Comparison of ENCODE assay signal across 18 cellular contexts in the genomic region with DNA sequence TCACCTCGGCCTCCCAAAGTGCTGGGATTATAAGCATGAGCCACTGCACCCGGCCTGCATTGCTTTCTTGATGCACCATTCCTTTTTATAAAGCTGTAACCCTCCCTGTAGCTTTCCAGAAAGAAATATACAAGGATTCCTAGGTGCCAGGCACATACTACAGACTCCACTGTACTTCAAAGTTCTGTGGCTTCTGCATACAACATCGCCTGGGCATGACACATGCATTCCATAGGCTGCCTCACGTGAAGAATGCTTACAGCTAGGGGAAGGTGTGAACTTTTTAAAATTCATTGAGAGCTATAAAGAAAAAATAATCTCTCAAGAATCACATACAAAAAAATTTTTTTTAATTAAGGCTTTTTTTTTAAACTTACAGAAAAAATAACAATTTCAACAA. TPM values are rescaled to one million over a fixed set of nuclear protein-coding genes. Genes with fewer than 3 reads are reported as not detected.
DNase-seq lines count a peak whose midpoint lies in the region; ATAC-seq, FAIRE-seq and TF ChIP-seq lines count a peak whose summit lies in the region.
"Had no signal": no experiment of that assay in that cellular context is flagged by ENCODE, and none has a peak within 500 bp of the region (broad histone marks: within the 10 kb centered on the region; RNA-seq: fewer than 3 reads in every experiment).

No MANE protein-coding gene starts in this region.

- H3K9ac ChIP-seq in OCI-LY1 (ENCODE audit: low read length) = no peak overlapping the region

- peaks cover 4% of the 10 kb centered on the region; the same call in 1 of the 2 replicates for H3K36me3 ChIP-seq in OCI-LY1 (ENCODE audit: insufficient read depth, low read length)
- H3K36me3 ChIP-seq in bronchial epithelial cell (ENCODE audit: control insufficient read depth, insufficient read depth, low read length) = no peaks in the 10 kb centered on the region
- H3K36me3 ChIP-seq: SJCRH30 had no signal

- ATAC-seq in HG03196 (IDR thresholded peaks at IDR 0.05; ENCODE audit: unreplicated experiment) = no peak

- H3F3A ChIP-seq in OCI-LY1 (ENCODE audit: insufficient read depth, low read length) = no peaks in the 10 kb centered on the region

- CTCF ChIA-PET in activated CD4-positive, alpha-beta memory T cell treated with anti-CD3 and anti-CD28 coated beads for 36 hours (lab: Charles Lee) = interaction anchor here (1.5 kb wide), 1 partner anchor 50 kb away, joined by 5 read pairs; the partner anchor contains the start of gene TRAM2

- H3K9me3 Mint-ChIP-seq in osteocyte (ENCODE audit: unreplicated experiment) = no peaks in the 10 kb centered on the region
- no peaks in the 10 kb centered on the region for H3K9me3 Mint-ChIP-seq in activated CD4-positive, alpha-beta memory T cell treated with anti-CD3 and anti-CD28 coated beads for 36 hours
- H3K9me3 Mint-ChIP-seq: CD4-positive, alpha-beta T cell; IgD-negative memory B cell had no signal

- DNase-seq in HCEC 1CT (peak; percentile 54), bronchial epithelial cell (ENCODE audit: low read depth) (peak; percentile 44), osteocyte (ENCODE audit: extremely low spot score, unreplicated experiment) (no peak), NCI-H2171 treated with DMSO at 0.1 percent for 48 hours (lab: John Stamatoyannopoulos, UW) (no peak)
- DNase-seq in activated CD4-positive, alpha-beta memory T cell treated with anti-CD3 and anti-CD28 coated beads for 36 hours = no peak
- DNase-seq: ACHN; CD4-positive, alpha-beta T cell; DMS79; NCI-H1092; NCI-H1694 treated with DMSO at 0.1 percent for 48 hours; RPMI8226; SJCRH30; SW 1271 had no signal

- H3K27ac ChIP-seq in OCI-LY1 (ENCODE audit: low read depth, low read length, poor library complexity, severe bottlenecking) = peak overlapping the region; percentile 89
- H3K27ac ChIP-seq: SJCRH30 had no signal

- H3K4me1 Mint-ChIP-seq in osteocyte (ENCODE audit: unreplicated experiment) = peaks cover 73% of the 10 kb centered on the region
- peaks cover 7% of the 10 kb centered on the region for H3K4me1 Mint-ChIP-seq in activated CD4-positive, alpha-beta memory T cell treated with anti-CD3 and anti-CD28 coated beads for 36 hours (ENCODE audit: low read depth)

- POLR2A ChIA-PET in activated CD4-positive, alpha-beta memory T cell treated with anti-CD3 and anti-CD28 coated beads for 36 hours (lab: Charles Lee) = no interaction called here

- H4K20me1 ChIP-seq in OCI-LY1 (ENCODE audit: insufficient read depth, low read length) = no peaks in the 10 kb centered on the region

- TF ChIP-seq CTCF in OCI-LY1 (IDR thresholded peaks at IDR 0.05; ENCODE audit: low read length) (no peak), bronchial epithelial cell (IDR thresholded peaks at IDR 0.05; ENCODE audit: insufficient read depth, low read length, severe bottlenecking) (no peak), osteocyte (IDR thresholded peaks at IDR 0.05) (no peak)

- H3K4me1 ChIP-seq in OCI-LY1 (ENCODE audit: insufficient read depth, low read length, severe bottlenecking) = peaks cover 95% of the 10 kb centered on the region

- no peaks in the 10 kb centered on the region for H3K9me2 ChIP-seq in OCI-LY1 (ENCODE audit: low read depth, low read length)

- H3K27me3 Mint-ChIP-seq in osteocyte (ENCODE audit: unreplicated experiment) = no peaks in the 10 kb centered on the region
- H3K27me3 Mint-ChIP-seq in activated CD4-positive, alpha-beta memory T cell treated with anti-CD3 and anti-CD28 coated beads for 36 hours = no peaks in the 10 kb centered on the region
- H3K27me3 Mint-ChIP-seq: B cell; CD4-positive, alpha-beta T cell; IgD-negative memory B cell had no signal

- no peaks in the 10 kb centered on the region for H3K9me3 ChIP-seq in OCI-LY1 (ENCODE audit: low read length)
- H3K9me3 ChIP-seq: SJCRH30 had no signal

- H3K27me3 ChIP-seq in OCI-LY1 (ENCODE audit: insufficient read depth, low read length) = no peaks in the 10 kb centered on the region
- no peaks in the 10 kb centered on the region for H3K27me3 ChIP-seq in bronchial epithelial cell (ENCODE audit: control insufficient read depth, insufficient read depth, low read length)
- H3K27me3 ChIP-seq: SJCRH30 had no signal

- H3K27ac Mint-ChIP-seq in osteocyte (ENCODE audit: unreplicated experiment) = peak overlapping the region; percentile 38
- no peak overlapping the region for H3K27ac Mint-ChIP-seq in activated CD4-positive, alpha-beta memory T cell treated with anti-CD3 and anti-CD28 coated beads for 36 hours
- H3K27ac Mint-ChIP-seq: B cell; CD4-positive, alpha-beta T cell; IgD-negative memory B cell had no signal

- H2AFZ ChIP-seq in OCI-LY1 (ENCODE audit: low read length) = no peak overlapping the region

- H3K4me3 ChIP-seq in OCI-LY1 (ENCODE audit: low read depth, low read length, poor library complexity, severe bottlenecking) (no peak overlapping the region), bronchial epithelial cell (ENCODE audit: low read depth, low read length) (no peak overlapping the region)
- H3K4me3 ChIP-seq: SJCRH30 had no signal

- no peak for FAIRE-seq in bronchial epithelial cell (lab: Jason Lieb, UNC)
- FAIRE-seq: H1 had no signal

- H3K79me2 ChIP-seq in OCI-LY1 (ENCODE audit: insufficient read depth, low read length) = no peaks in the 10 kb centered on the region; the same call in 1 of the 2 replicates

- intact Hi-C loops in activated CD4-positive, alpha-beta memory T cell treated with anti-CD3 and anti-CD28 coated beads for 36 hours (cut with micrococcal nuclease) = no loop called here

- H3K4me2 ChIP-seq in OCI-LY1 (ENCODE audit: low read length) = no peak overlapping the region

- peaks cover 29% of the 10 kb centered on the region for H3K36me3 Mint-ChIP-seq in osteocyte (ENCODE audit: unreplicated experiment)
- no peaks in the 10 kb centered on the region for H3K36me3 Mint-ChIP-seq in activated CD4-positive, alpha-beta memory T cell treated with anti-CD3 and anti-CD28 coated beads for 36 hours

- H3K4me3 Mint-ChIP-seq in osteocyte (ENCODE audit: unreplicated experiment) = no peak overlapping the region
- no peak overlapping the region for H3K4me3 Mint-ChIP-seq in activated CD4-positive, alpha-beta memory T cell treated with anti-CD3 and anti-CD28 coated beads for 36 hours
- H3K4me3 Mint-ChIP-seq: B cell; CD4-positive, alpha-beta T cell; IgD-negative memory B cell had no signal

RNA-seq across cellular contexts. Expression of gene TRAM2, which starts 50.2 kb away (rescaled TPM):
- total RNA-seq in bronchial epithelial cell = 3.2 and 4.2 TPM in 2 replicates
- total RNA-seq in osteocyte = 320 and 339 TPM in 2 replicates
- total RNA-seq in activated CD4-positive, alpha-beta memory T cell treated with anti-CD3 and anti-CD28 coated beads for 36 hours = 1 to 10 TPM; 2.4 to 2.6 TPM

Comparison
In these comparisons a context has a peak if more than half of its experiments do, and no peak if none do; other contexts are left out.
1. DNase-seq: peak in HCEC 1CT (single experiment) and bronchial epithelial cell (single experiment); none in osteocyte (single experiment), activated CD4-positive, alpha-beta memory T cell treated with anti-CD3 and anti-CD28 coated beads for 36 hours (single experiment) and NCI-H2171 treated with DMSO at 0.1 percent for 48 hours (single experiment).
2. RNA of gene TRAM2, which starts 50.2 kb away (total RNA-seq): 320 to 339 TPM in osteocyte; 3.2 to 4.2 TPM in bronchial epithelial cell and 2.4 to 2.6 TPM in activated CD4-positive, alpha-beta memory T cell treated with anti-CD3 and anti-CD28 coated beads for 36 hours; every median in the first group is over 10 times any median in the second.